10 cellular contexts compared by ENCODE assay signal in genomic region chr1:183139281-183139942, GRCh38. TPM values are rescaled to one million over a fixed set of nuclear protein-coding genes. Genes with fewer than 3 reads are reported as not detected.
DNase-seq lines count a peak whose midpoint lies in the region; ATAC-seq and TF ChIP-seq lines count a peak whose summit lies in the region.
"Had no signal": no experiment of that assay in that cellular context is flagged by ENCODE, and none has a peak within 500 bp of the region (broad histone marks: within the 10 kb centered on the region; RNA-seq: fewer than 3 reads in every experiment).

No MANE protein-coding gene starts in this region.

- no peaks in the 10 kb centered on the region for H3K27me3 ChIP-seq in stomach smooth muscle (ENCODE audit: control insufficient read depth in 1 of 2, insufficient read depth in 2 of 2, low read length in 2 of 2)
- no peaks in the 10 kb centered on the region for H3K27me3 ChIP-seq in CD4-positive, alpha-beta memory T cell (ENCODE audit: insufficient read depth, low read length)

- H3K36me3 Mint-ChIP-seq in CD4-positive, alpha-beta memory T cell: no peaks in the 10 kb centered on the region
- H3K36me3 Mint-ChIP-seq in naive thymus-derived CD8-positive, alpha-beta T cell: no peaks in the 10 kb centered on the region

- peaks cover 37 to 41% of the 10 kb centered on the region in 2 donors for H3K36me3 ChIP-seq in stomach smooth muscle (ENCODE audit: control insufficient read depth in 2 of 2, insufficient read depth in 2 of 2, low read length in 2 of 2)
- H3K36me3 ChIP-seq in CD4-positive, alpha-beta memory T cell (ENCODE audit: insufficient read depth, low read length): no peaks in the 10 kb centered on the region

- POLR2A ChIA-PET in CD4-positive, alpha-beta memory T cell (lab: Charles Lee; ENCODE audit: partially characterized antibody): no interaction called here
- POLR2A ChIA-PET in naive thymus-derived CD8-positive, alpha-beta T cell (lab: Charles Lee): no interaction called here

- H3K27ac Mint-ChIP-seq in CD4-positive, alpha-beta memory T cell: no peak overlapping the region
- H3K27ac Mint-ChIP-seq in naive thymus-derived CD8-positive, alpha-beta T cell: no peak overlapping the region
- H3K27ac Mint-ChIP-seq: dendritic cell treated with granulocyte-macrophage colony-stimulating factor and Interleukin-4, amounts not matched to agents 40 ng/mL and 50 ng/mL, for 4 days had no signal

- H3K4me1 Mint-ChIP-seq in CD4-positive, alpha-beta memory T cell: no peaks in the 10 kb centered on the region
- no peaks in the 10 kb centered on the region for H3K4me1 Mint-ChIP-seq in naive thymus-derived CD8-positive, alpha-beta T cell

- H3K9me3 Mint-ChIP-seq in CD4-positive, alpha-beta memory T cell: no peaks in the 10 kb centered on the region
- no peaks in the 10 kb centered on the region for H3K9me3 Mint-ChIP-seq in naive thymus-derived CD8-positive, alpha-beta T cell
- H3K9me3 Mint-ChIP-seq: dendritic cell treated with granulocyte-macrophage colony-stimulating factor and Interleukin-4, amounts not matched to agents 40 ng/mL and 50 ng/mL, for 4 days had no signal

- peaks cover 6% of the 10 kb centered on the region for H3K4me1 ChIP-seq in stomach smooth muscle (ENCODE audit: control insufficient read depth, insufficient read depth, low read length)
- H3K4me1 ChIP-seq in CD4-positive, alpha-beta memory T cell (ENCODE audit: insufficient read depth, low read length): no peaks in the 10 kb centered on the region

- intact Hi-C loops in CD4-positive, alpha-beta memory T cell (cut with micrococcal nuclease): no loop called here

- DNase-seq in HT1080 (ENCODE audit: low read depth) (peak; percentile 71), glomerular visceral epithelial cell (ENCODE audit: extremely low spot score) (peak; percentile 26)
- no peak for DNase-seq in CD4-positive, alpha-beta memory T cell
- no peak for DNase-seq in naive thymus-derived CD8-positive, alpha-beta T cell
- DNase-seq: RPMI8226 had no signal

- H3K27ac ChIP-seq in VCaP (peak overlapping the region; percentile 36), stomach smooth muscle (ENCODE audit: low read length) (peak overlapping the region; percentile 53)
- no peak overlapping the region for H3K27ac ChIP-seq in CD4-positive, alpha-beta memory T cell (ENCODE audit: low read depth, low read length)

- no peaks in the 10 kb centered on the region for H3K9me3 ChIP-seq in stomach smooth muscle (ENCODE audit: control insufficient read depth in 2 of 2, low read length in 2 of 2)
- H3K9me3 ChIP-seq in CD4-positive, alpha-beta memory T cell (ENCODE audit: control insufficient read depth in 1 of 2, low read length in 2 of 2): no peaks in the 10 kb centered on the region

- TF ChIP-seq CTCF in VCaP (conservative IDR thresholded peaks at IDR 0.05): no peak

- H3K27me3 Mint-ChIP-seq in CD4-positive, alpha-beta memory T cell: peaks cover 0 to 9% of the 10 kb centered on the region in 2 donors
- peaks cover 0 to 5% (median 0%) of the 10 kb centered on the region in 5 donors for H3K27me3 Mint-ChIP-seq in naive thymus-derived CD8-positive, alpha-beta T cell
- H3K27me3 Mint-ChIP-seq: dendritic cell treated with granulocyte-macrophage colony-stimulating factor and Interleukin-4, amounts not matched to agents 40 ng/mL and 50 ng/mL, for 4 days had no signal

- no peak for ATAC-seq in naive thymus-derived CD8-positive, alpha-beta T cell
- no peak for ATAC-seq in GM21529 (IDR thresholded peaks at IDR 0.05; ENCODE audit: unreplicated experiment)

- H3K4me3 Mint-ChIP-seq in CD4-positive, alpha-beta memory T cell: no peak overlapping the region
- no peak overlapping the region for H3K4me3 Mint-ChIP-seq in naive thymus-derived CD8-positive, alpha-beta T cell
- H3K4me3 Mint-ChIP-seq: dendritic cell treated with granulocyte-macrophage colony-stimulating factor and Interleukin-4, amounts not matched to agents 40 ng/mL and 50 ng/mL, for 4 days had no signal

- peak overlapping the region in 1 of 2 donors; percentile 32 for H3K9ac ChIP-seq in stomach smooth muscle (ENCODE audit: low read length in 2 of 2)

- CTCF ChIA-PET in CD4-positive, alpha-beta memory T cell (lab: Charles Lee; ENCODE audit: partially characterized antibody): no interaction called here

- H3K4me3 ChIP-seq in stomach smooth muscle (ENCODE audit: low read length in 2 of 2): no peak overlapping the region
- H3K4me3 ChIP-seq in CD4-positive, alpha-beta memory T cell (ENCODE audit: low read length in 2 of 2): no peak overlapping the region

RNA-seq across cellular contexts. Expression of gene LAMC2, which starts 46.7 kb away (rescaled TPM):
- total RNA-seq in HT1080 (2014; rRNA removed; shearing (Covaris generic)): 55.4 and 58.8 TPM in 2 replicates
- 45.1 and 51.7 TPM in 2 replicates for polyA plus RNA-seq in HT1080 (2015; cell fraction: cytosol; rRNA removed)
- polyA plus RNA-seq in HT1080 (2015; cell fraction: nucleus; rRNA removed): 176 and 187 TPM in 2 replicates
- not detected for total RNA-seq in CD4-positive, alpha-beta memory T cell
- polyA plus RNA-seq in CD4-positive, alpha-beta memory T cell: not detected
- total RNA-seq in naive thymus-derived CD8-positive, alpha-beta T cell: not detected
- polyA plus RNA-seq in naive thymus-derived CD8-positive, alpha-beta T cell: not detected
- total RNA-seq: activated CD8-positive, alpha-beta memory T cell treated with anti-CD3 and anti-CD28 coated beads for 36 hours had no signal

Comparison
In these comparisons a context has a peak if more than half of its experiments do, and no peak if none do; other contexts are left out.
1. DNase-seq: peak in HT1080 (single experiment) and glomerular visceral epithelial cell (single experiment); none in CD4-positive, alpha-beta memory T cell (0 of 5) and naive thymus-derived CD8-positive, alpha-beta T cell (0 of 10).
2. RNA of gene LAMC2, which starts 46.7 kb away (total RNA-seq): 55.4 to 58.8 TPM in HT1080; not detected in CD4-positive, alpha-beta memory T cell and not detected in naive thymus-derived CD8-positive, alpha-beta T cell; every median in the first group is over 10 times any median in the second.